8 cellular contexts compared by ENCODE assay signal in genomic region chr9:86354882-86355399, GRCh38. TPM values are rescaled to one million over a fixed set of nuclear protein-coding genes. Genes with fewer than 3 reads are reported as not detected.
DNase-seq lines count a peak whose midpoint lies in the region; ATAC-seq and TF ChIP-seq lines count a peak whose summit lies in the region.

No MANE protein-coding gene starts in this region.

- no peaks in the 10 kb centered on the region for H3K27me3 Mint-ChIP-seq in activated CD8-positive, alpha-beta memory T cell treated with anti-CD3 and anti-CD28 coated beads, Interleukin-2, amount 10 ng/mL, durations not matched to agents 7 days and 5 days

- no peaks in the 10 kb centered on the region for H4K20me1 ChIP-seq in SU-DHL-6 (ENCODE audit: low read depth, low read length)

- H3K36me3 Mint-ChIP-seq in activated CD8-positive, alpha-beta memory T cell treated with anti-CD3 and anti-CD28 coated beads, Interleukin-2, amount 10 ng/mL, durations not matched to agents 7 days and 5 days: peaks cover 23% of the 10 kb centered on the region

- TF ChIP-seq CTCF in SU-DHL-6 (IDR thresholded peaks at IDR 0.05; ENCODE audit: insufficient read depth, low read length, poor library complexity, severe bottlenecking) (no peak), esophagus squamous epithelium (IDR thresholded peaks at IDR 0.05) (peak in 2 of 6 experiments; percentile 12 to 40)

- H3K23ac ChIP-seq in trophoblast cell (ENCODE audit: low read length): no peak overlapping the region

- CTCF ChIA-PET in activated CD8-positive, alpha-beta memory T cell treated with anti-CD3 and anti-CD28 coated beads, Interleukin-2, amount 10 ng/mL, durations not matched to agents 7 days and 5 days (lab: Charles Lee): no interaction called here

- H3K4me3 Mint-ChIP-seq in activated CD8-positive, alpha-beta memory T cell treated with anti-CD3 and anti-CD28 coated beads, Interleukin-2, amount 10 ng/mL, durations not matched to agents 7 days and 5 days: peak overlapping the region; percentile 100

- intact Hi-C loops in esophagus squamous epithelium (cut with DNase I): loop anchor here (10.0 kb wide), 1 partner anchor 70 kb away; the partner anchor contains the start of gene ISCA1

- peak overlapping the region; percentile 72 for H3K14ac ChIP-seq in trophoblast cell (ENCODE audit: low read length)

- H3K4ac ChIP-seq in trophoblast cell (ENCODE audit: low read depth, low read length): peak overlapping the region; percentile 30

- no peaks in the 10 kb centered on the region for H3K27me3 ChIP-seq in SU-DHL-6 (ENCODE audit: low read length)
- no peaks in the 10 kb centered on the region for H3K27me3 ChIP-seq in esophagus squamous epithelium
- H3K27me3 ChIP-seq in trophoblast cell (ENCODE audit: insufficient read depth, low read length): no peaks in the 10 kb centered on the region

- peaks cover 0 to 56% (median 36%) of the 10 kb centered on the region in 3 donors for H3K4me1 ChIP-seq in esophagus squamous epithelium
- H3K4me1 ChIP-seq in trophoblast cell (ENCODE audit: control insufficient read depth in 1 of 2, insufficient read depth in 2 of 2, low read length in 2 of 2): peaks cover 0 to 3% of the 10 kb centered on the region in 2 experiments

- peaks cover 11% of the 10 kb centered on the region for H3K79me1 ChIP-seq in trophoblast cell (ENCODE audit: low read length)

- H3K36me3 ChIP-seq in SU-DHL-6 (ENCODE audit: low read length) (peaks cover 6% of the 10 kb centered on the region; the same call in 1 of the 2 replicates), esophagus squamous epithelium (peaks cover 0 to 24% (median 0%) of the 10 kb centered on the region in 3 donors), trophoblast cell (ENCODE audit: control insufficient read depth in 1 of 2, insufficient read depth in 2 of 2, low read length in 2 of 2) (peaks cover 0 to 2% of the 10 kb centered on the region in 2 experiments)

- peaks cover 20% of the 10 kb centered on the region for H3K4me1 Mint-ChIP-seq in activated CD8-positive, alpha-beta memory T cell treated with anti-CD3 and anti-CD28 coated beads, Interleukin-2, amount 10 ng/mL, durations not matched to agents 7 days and 5 days

- peak overlapping the region; percentile 81 for H4K91ac ChIP-seq in trophoblast cell (ENCODE audit: low read depth, low read length)

- H3K4me2 ChIP-seq in SU-DHL-6 (ENCODE audit: low read depth, low read length, poor library complexity, severe bottlenecking): peak overlapping the region; percentile 83
- peak overlapping the region; percentile 97 for H3K4me2 ChIP-seq in trophoblast cell (ENCODE audit: low read length)

- TF ChIP-seq POLR2A in esophagus squamous epithelium (IDR thresholded peaks at IDR 0.05): no peak

- H3K9me2 ChIP-seq in SU-DHL-6 (replicated peaks; ENCODE audit: insufficient read depth, low read length): no peaks in the 10 kb centered on the region

- no peak for ATAC-seq in activated CD8-positive, alpha-beta memory T cell treated with anti-CD3 and anti-CD28 coated beads, Interleukin-2, amount 10 ng/mL, durations not matched to agents 7 days and 5 days
- ATAC-seq in GM19397 (IDR thresholded peaks at IDR 0.05; ENCODE audit: unreplicated experiment): no peak

- no peak overlapping the region for H2AK5ac ChIP-seq in trophoblast cell (ENCODE audit: low read length)

- H3K27ac ChIP-seq in SU-DHL-6 (ENCODE audit: low read depth, low read length): no peak overlapping the region
- peak overlapping the region; percentile 96 to 99 (median 99) for H3K27ac ChIP-seq in esophagus squamous epithelium
- H3K27ac ChIP-seq in trophoblast cell (ENCODE audit: low read depth, low read length): peak overlapping the region; percentile 54

- H3K9me3 ChIP-seq in SU-DHL-6 (ENCODE audit: insufficient read depth, low read length) (no peaks in the 10 kb centered on the region), esophagus squamous epithelium (no peaks in the 10 kb centered on the region), trophoblast cell (ENCODE audit: insufficient read depth, low read depth, low read length) (no peaks in the 10 kb centered on the region)

- H4K12ac ChIP-seq in trophoblast cell (ENCODE audit: low read depth, low read length): peak overlapping the region; percentile 80

- H3K27ac Mint-ChIP-seq in activated CD8-positive, alpha-beta memory T cell treated with anti-CD3 and anti-CD28 coated beads, Interleukin-2, amount 10 ng/mL, durations not matched to agents 7 days and 5 days: peak overlapping the region; percentile 96

- H3K9me3 Mint-ChIP-seq in activated CD8-positive, alpha-beta memory T cell treated with anti-CD3 and anti-CD28 coated beads, Interleukin-2, amount 10 ng/mL, durations not matched to agents 7 days and 5 days (ENCODE audit: low read depth): no peaks in the 10 kb centered on the region

- H4K8ac ChIP-seq in trophoblast cell (ENCODE audit: low read depth, low read length): peak overlapping the region; percentile 93

- H3K4me3 ChIP-seq in SU-DHL-6 (ENCODE audit: insufficient read depth, low read length, poor library complexity, severe bottlenecking) (peak overlapping the region; percentile 78), esophagus squamous epithelium (peak overlapping the region; percentile 81 to 98 (median 88)), trophoblast cell (ENCODE audit: low read depth, low read length) (peak overlapping the region; percentile 67)

- DNase-seq in activated CD8-positive, alpha-beta memory T cell treated with anti-CD3 and anti-CD28 coated beads, Interleukin-2, amount 10 ng/mL, durations not matched to agents 7 days and 5 days: no peak
- no peak for DNase-seq in activated CD8-positive, alpha-beta memory T cell treated with anti-CD3 and anti-CD28 coated beads, Interleukin-2, amount 50 U/mL, for 4 hours
- DNase-seq in esophagus squamous epithelium (lab: John Stamatoyannopoulos, UW) (no peak), trophoblast cell (peak in 1 of 2 donors; percentile 37)
- DNase-seq in effector CD4-positive, alpha-beta T cell: no peak
- no peak for DNase-seq in activated CD8-positive, alpha-beta memory T cell treated with anti-CD3 and anti-CD28 coated beads, Interleukin-2, amount 50 U/mL, for 48 hours

- H2BK5ac ChIP-seq in trophoblast cell (ENCODE audit: low read depth, low read length, poor library complexity): peak overlapping the region; percentile 86

- 18 to 21% methylated on average over 20 of the region's 20 CpGs for WGBS in esophagus squamous epithelium, 2 donors
- WGBS in trophoblast cell (ENCODE audit: extremely low coverage, insufficient coverage, insufficient read length): no CpG with 5 or more reads among the region's 20 CpGs

- peak overlapping the region; percentile 67 for H3K18ac ChIP-seq in trophoblast cell (ENCODE audit: low read length)

- H2BK120ac ChIP-seq in trophoblast cell (ENCODE audit: insufficient read depth, low read length, poor library complexity): peak overlapping the region; percentile 52

- H3K9ac ChIP-seq in SU-DHL-6 (ENCODE audit: low read length): peak overlapping the region; percentile 74
- H3K9ac ChIP-seq in trophoblast cell (ENCODE audit: low read length): peak overlapping the region; percentile 87

- no peak overlapping the region for H2BK12ac ChIP-seq in trophoblast cell (ENCODE audit: low read length)

- peak overlapping the region; percentile 95 for H2AFZ ChIP-seq in SU-DHL-6 (ENCODE audit: low read depth, low read length, severe bottlenecking)
- peak overlapping the region; percentile 66 for H2AFZ ChIP-seq in trophoblast cell (ENCODE audit: insufficient read depth, low read length, poor library complexity)

- H3F3A ChIP-seq in SU-DHL-6 (ENCODE audit: insufficient read depth): peaks cover 21% of the 10 kb centered on the region

- H3K79me2 ChIP-seq in SU-DHL-6 (ENCODE audit: insufficient read depth, low read length) (peaks cover 40% of the 10 kb centered on the region), trophoblast cell (ENCODE audit: control insufficient read depth, insufficient read depth, low read length, poor library complexity) (peaks cover 10% of the 10 kb centered on the region)

RNA-seq across cellular contexts. Expression of gene TUT7, which starts 0.7 kb away (rescaled TPM):
- total RNA-seq in activated CD8-positive, alpha-beta memory T cell treated with anti-CD3 and anti-CD28 coated beads, Interleukin-2, amount 10 ng/mL, durations not matched to agents 7 days and 5 days: 10 to 100 TPM; 44.9 to 46.7 TPM
- 10 to 100 TPM; 34.3 to 71.0 (median 54.9) TPM for total RNA-seq in esophagus squamous epithelium
- polyA plus RNA-seq in trophoblast cell (2013): 35.4 and 39.4 TPM in 2 replicates
